Comparison of ENCODE assay signal across 18 cellular contexts in the genomic region with DNA sequence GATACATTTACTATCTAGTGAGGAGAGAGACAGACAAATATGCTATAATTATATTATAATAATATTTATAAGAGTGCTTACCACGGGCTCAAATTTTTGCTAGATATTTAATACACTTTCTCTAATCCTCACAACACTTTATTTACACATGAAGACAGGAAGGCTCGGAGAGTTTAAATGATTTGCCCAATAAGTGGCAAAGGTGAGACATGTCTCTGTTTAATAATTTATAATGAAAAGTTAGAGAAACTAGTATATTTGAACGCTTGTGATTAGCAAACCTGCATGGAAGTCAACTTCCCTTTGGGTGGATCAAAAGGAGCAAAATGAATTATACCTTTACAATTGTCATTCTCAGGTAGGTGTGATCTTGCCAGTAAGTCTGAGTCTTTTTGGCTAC. TPM values are rescaled to one million over a fixed set of nuclear protein-coding genes. Genes with fewer than 3 reads are reported as not detected.
DNase-seq lines count a peak whose midpoint lies in the region; ATAC-seq, FAIRE-seq and TF ChIP-seq lines count a peak whose summit lies in the region.
"Had no signal": no experiment of that assay in that cellular context is flagged by ENCODE, and none has a peak within 500 bp of the region (broad histone marks: within the 10 kb centered on the region; RNA-seq: fewer than 3 reads in every experiment).

No MANE protein-coding gene starts in this region.

- no peak overlapping the region for H2AFZ ChIP-seq in HepG2 (ENCODE audit: low read length)

- H3K4me3 ChIP-seq in right lobe of liver: no peak overlapping the region
- no peak overlapping the region for H3K4me3 ChIP-seq in HepG2 (replicated peaks in 1 of 3; ENCODE audit: insufficient read depth in 1 of 3, low read depth in 2 of 3, low read length in 3 of 3)
- H3K4me3 ChIP-seq in muscle layer of colon (ENCODE audit: low read depth in 1 of 2, low read length in 2 of 2): no peak overlapping the region
- no peak overlapping the region for H3K4me3 ChIP-seq in sigmoid colon
- no peak overlapping the region for H3K4me3 ChIP-seq in WERI-Rb-1 (ENCODE audit: low read depth, low read length)
- H3K4me3 ChIP-seq: BLaER1, GM12878 had no signal

- TF ChIP-seq POLR2A in right lobe of liver (IDR thresholded peaks at IDR 0.05) (no peak), HepG2 (IDR thresholded peaks at IDR 0.05; ENCODE audit: insufficient read depth in 1 of 2, low read depth in 2 of 2, low read length in 2 of 2) (no peak), sigmoid colon (IDR thresholded peaks at IDR 0.05) (no peak)

- TF ChIP-seq RAD21 in HepG2 (CRISPR knock-in tag; IDR thresholded peaks at IDR 0.05): no peak

- no peak for FAIRE-seq in HepG2 (lab: Jason Lieb, UNC)
- FAIRE-seq: GM12878, GM19239, H1 had no signal

- H3K4me1 ChIP-seq in right lobe of liver: peaks cover 0 to 15% (median 6%) of the 10 kb centered on the region in 4 donors
- H3K4me1 ChIP-seq in HepG2 (ENCODE audit: insufficient read depth, low read length): no peaks in the 10 kb centered on the region
- peaks cover 64% of the 10 kb centered on the region for H3K4me1 ChIP-seq in muscle layer of colon (ENCODE audit: insufficient read depth, low read length)
- peaks cover 0 to 83% (median 58%) of the 10 kb centered on the region in 4 donors for H3K4me1 ChIP-seq in sigmoid colon
- H3K4me1 ChIP-seq: BLaER1 had no signal

- no peaks in the 10 kb centered on the region for H3K79me2 ChIP-seq in HepG2 (ENCODE audit: insufficient read depth, low read length)

- no peak overlapping the region for H3K4me2 ChIP-seq in HepG2 (ENCODE audit: low read depth, low read length)
- H3K4me2 ChIP-seq: BLaER1 had no signal

- ATAC-seq in right lobe of liver (peak in 3 of 4 donors; percentile 30 to 70 (median 54)), HepG2 (no peak), HG03469 (IDR thresholded peaks at IDR 0.05; ENCODE audit: unreplicated experiment) (no peak)
- ATAC-seq: GM12878 had no signal

- 22% methylated on average over 3 of the region's 3 CpGs for WGBS in right lobe of liver (ENCODE audit: insufficient coverage, low coverage, low lambda C conversion rate, missing lambda C conversion rate)
- WGBS in HepG2 (ENCODE audit: low lambda C conversion rate): 95% methylated on average over 3 of the region's 3 CpGs
- WGBS in sigmoid colon, 2 donors: 90 to 91% methylated on average over 3 of the region's 3 CpGs

- no peaks in the 10 kb centered on the region for H3K27me3 ChIP-seq in right lobe of liver
- H3K27me3 ChIP-seq in HepG2 (ENCODE audit: control insufficient read depth in 1 of 2, insufficient read depth in 2 of 2, low read length in 2 of 2): no peaks in the 10 kb centered on the region
- H3K27me3 ChIP-seq in muscle layer of colon (ENCODE audit: control insufficient read depth in 1 of 2, insufficient read depth in 2 of 2, low read length in 2 of 2): no peaks in the 10 kb centered on the region
- H3K27me3 ChIP-seq in sigmoid colon: no peaks in the 10 kb centered on the region
- no peaks in the 10 kb centered on the region for H3K27me3 ChIP-seq in WERI-Rb-1 (ENCODE audit: insufficient read depth, low read depth, severe bottlenecking)
- H3K27me3 ChIP-seq: BLaER1 had no signal

- DNase-seq in right lobe of liver: no peak
- DNase-seq in HepG2 (ENCODE audit: low spot score): no peak
- no peak for DNase-seq in sigmoid colon
- DNase-seq in DMS 273 (lab: John Stamatoyannopoulos, UW; ENCODE audit: unreplicated experiment): no peak
- DNase-seq in NCI-H2029 treated with DMSO at 0.1 percent for 48 hours (lab: John Stamatoyannopoulos, UW): no peak
- no peak for DNase-seq in WERI-Rb-1
- DNase-seq: 8988T; CD4-positive, alpha-beta memory T cell; DMS53; DND-41; EL; H9 had no signal

- H3K36me3 ChIP-seq in right lobe of liver (no peaks in the 10 kb centered on the region), HepG2 (replicated peaks in 1 of 2; ENCODE audit: control insufficient read depth in 1 of 2, insufficient read depth in 2 of 2, low read length in 2 of 2) (no peaks in the 10 kb centered on the region; a peak in 1 of 5 replicates), muscle layer of colon (ENCODE audit: insufficient read depth, low read length) (no peaks in the 10 kb centered on the region), sigmoid colon (no peaks in the 10 kb centered on the region), WERI-Rb-1 (peaks cover 7% of the 10 kb centered on the region)

- H3K9me3 ChIP-seq in right lobe of liver (no peaks in the 10 kb centered on the region), HepG2 (ENCODE audit: low read length) (no peaks in the 10 kb centered on the region), muscle layer of colon (ENCODE audit: low read length) (no peaks in the 10 kb centered on the region), sigmoid colon (no peaks in the 10 kb centered on the region), WERI-Rb-1 (ENCODE audit: severe bottlenecking) (no peaks in the 10 kb centered on the region)
- H3K9me3 ChIP-seq: BLaER1 had no signal

- intact Hi-C loops in right lobe of liver (cut with DNase I): no loop called here
- intact Hi-C loops in HepG2 (cut with micrococcal nuclease; ENCODE audit: unreplicated experiment): no loop called here
- intact Hi-C loops in sigmoid colon (cut with DNase I): no loop called here

- TF ChIP-seq EP300 in HepG2 (IDR thresholded peaks at IDR 0.05; ENCODE audit: low read depth in 2 of 2, low read length in 2 of 2) (no peak), HepG2 (CRISPR knock-in tag; IDR thresholded peaks at IDR 0.05; ENCODE audit: borderline replicate concordance) (no peak), sigmoid colon (IDR thresholded peaks at IDR 0.05) (no peak)

- BruUV-seq in HepG2 (replicated peaks; lab: Mats Ljungman, UMichigan): no TSS peak

- in situ Hi-C loops in HepG2 (cut with HindIII; ENCODE audit: extremely low pct_ligation_motif_present, low pct_unique_long_range_greater_than_20kb): no loop called here

- POLR2A ChIA-PET in HepG2 (lab: Yijun Ruan, JAX): no interaction called here

- TF ChIP-seq CTCF in right lobe of liver (IDR thresholded peaks at IDR 0.05) (no peak), HepG2 (CRISPR knock-in tag; IDR thresholded peaks at IDR 0.05) (no peak), sigmoid colon (IDR thresholded peaks at IDR 0.05) (no peak), WERI-Rb-1 (IDR thresholded peaks at IDR 0.05; ENCODE audit: low read depth, low read length) (no peak)

- no peak overlapping the region for H3K9ac ChIP-seq in HepG2 (ENCODE audit: insufficient read depth, low read depth, low read length)
- no peak overlapping the region for H3K9ac ChIP-seq in muscle layer of colon (ENCODE audit: low read length)
- H3K9ac ChIP-seq: BLaER1 had no signal

- CTCF ChIA-PET in HepG2 (lab: Yijun Ruan, JAX; ENCODE audit: low intra/inter-chr PET ratio, low total read pairs): no interaction called here

- no peaks in the 10 kb centered on the region for H4K20me1 ChIP-seq in HepG2 (ENCODE audit: insufficient read depth, low read length)
- H4K20me1 ChIP-seq: BLaER1 had no signal

- H3K27ac ChIP-seq in right lobe of liver (no peak overlapping the region), HepG2 (ENCODE audit: extremely low read length, insufficient read depth, low read length) (no peak overlapping the region), muscle layer of colon (ENCODE audit: low read depth, low read length) (peak overlapping the region; percentile 10), sigmoid colon (peak overlapping the region in 3 of 4 donors; percentile 81 to 89 (median 85)), WERI-Rb-1 (no peak overlapping the region)
- H3K27ac ChIP-seq: BLaER1 had no signal

TF ChIP-seq in HepG2, 621 proteins besides CTCF, POLR2A, EP300 and RAD21 (continues in another document):
- TF ChIP-seq NFE2L2 (IDR thresholded peaks at IDR 0.05; ENCODE audit: low read length) (no peak), SMC3 (IDR thresholded peaks at IDR 0.05; ENCODE audit: low read length) (no peak), GATAD2A (CRISPR knock-in tag; IDR thresholded peaks at IDR 0.05) (no peak)
- TF ChIP-seq, protein P1, sequence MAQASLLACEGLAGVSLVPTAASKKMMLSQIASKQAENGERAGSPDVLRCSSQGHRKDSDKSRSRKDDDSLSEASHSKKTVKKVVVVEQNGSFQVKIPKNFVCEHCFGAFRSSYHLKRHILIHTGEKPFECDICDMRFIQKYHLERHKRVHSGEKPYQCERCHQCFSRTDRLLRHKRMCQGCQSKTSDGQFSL (CRISPR knock-in tag; IDR thresholded peaks at IDR 0.05): no peak

RNA-seq across cellular contexts. Expression of a gene that starts 55.4 kb away (rescaled TPM):
- 1 to 10 TPM; 2.9 to 5.7 (median 5.1) TPM for total RNA-seq in right lobe of liver
- total RNA-seq in HepG2 (2016; rRNA removed; fragmentation: Illumina TruSeq; extraction: Trizol): 18.9 and 23.7 TPM in 2 replicates
- total RNA-seq in HepG2 (2016; cell fraction: cytosol; rRNA removed; fragmentation: Illumina TruSeq; extraction: Trizol; ENCODE audit: low read depth): 4.0 and 4.8 TPM in 2 replicates
- 18.2 and 21.5 TPM in 2 replicates for total RNA-seq in HepG2 (2016; cell fraction: insoluble cytoplasmic fraction; rRNA removed; fragmentation: Illumina TruSeq; extraction: Trizol)
- 8.3 and 9.4 TPM in 2 replicates for total RNA-seq in HepG2 (2016; cell fraction: membrane; rRNA removed; fragmentation: Illumina TruSeq; extraction: Trizol)
- 18.8 and 20.7 TPM in 2 replicates for total RNA-seq in HepG2 (2016; cell fraction: nucleus; rRNA removed; fragmentation: Illumina TruSeq; extraction: Trizol)
- 5.1 and 6.3 TPM in 2 replicates for polyA plus RNA-seq in HepG2 (2011; rRNA removed)
- 2.7 and 2.9 TPM in 2 replicates for polyA plus RNA-seq in HepG2 (2011; cell fraction: cytosol; rRNA removed)
- polyA plus RNA-seq in HepG2 (2011; cell fraction: nucleus; rRNA removed): 4.1 and 4.3 TPM in 2 replicates
- 3.5 and 5.9 TPM in 2 replicates for polyA plus RNA-seq in HepG2 (2012)
- polyA plus RNA-seq in HepG2 (2016; cell fraction: cytosol; fragmentation: Illumina TruSeq; extraction: Trizol; ENCODE audit: low read depth): 1.4 and 1.8 TPM in 2 replicates
- 18.6 and 19.5 TPM in 2 replicates for polyA plus RNA-seq in HepG2 (2016; cell fraction: insoluble cytoplasmic fraction; fragmentation: Illumina TruSeq; extraction: Trizol; ENCODE audit: low read depth)
- 3.6 and 4.0 TPM in 2 replicates for polyA plus RNA-seq in HepG2 (2016; cell fraction: membrane; fragmentation: Illumina TruSeq; extraction: Trizol; ENCODE audit: low read depth)
- 20.7 and 27.8 TPM in 2 replicates for polyA plus RNA-seq in HepG2 (2016; cell fraction: nucleus; fragmentation: Illumina TruSeq; extraction: Trizol; ENCODE audit: insufficient read depth, low read depth)
- polyA minus RNA-seq in HepG2 (2011; rRNA and poly(A)+ RNA removed; ENCODE audit: low replicate concordance): 6.2 and 54.4 TPM in 2 replicates
- 2.5 and 5.3 TPM in 2 replicates for polyA minus RNA-seq in HepG2 (2011; cell fraction: cytosol; rRNA and poly(A)+ RNA removed)
- polyA minus RNA-seq in HepG2 (2011; cell fraction: nucleus; rRNA and poly(A)+ RNA removed): 8.5 and 9.9 TPM in 2 replicates
- 10 to 100 TPM; 11.2 to 23.0 (median 14.8) TPM for total RNA-seq in sigmoid colon
- polyA plus RNA-seq in sigmoid colon: 10 to 100 TPM; 13.2 to 21.4 (median 14.1) TPM

Comparison
In these comparisons a context has a peak if more than half of its experiments do, and no peak if none do; other contexts are left out.
1. ATAC-seq: peak in right lobe of liver (3 of 4); none in HepG2 (single experiment) and HG03469 (single experiment).
2. H3K27ac ChIP-seq: peak in muscle layer of colon (single experiment) and sigmoid colon (3 of 4); none in right lobe of liver (0 of 3), HepG2 (single experiment) and WERI-Rb-1 (single experiment).